ENCODE assay signal across 1 cellular context in the genomic region with DNA sequence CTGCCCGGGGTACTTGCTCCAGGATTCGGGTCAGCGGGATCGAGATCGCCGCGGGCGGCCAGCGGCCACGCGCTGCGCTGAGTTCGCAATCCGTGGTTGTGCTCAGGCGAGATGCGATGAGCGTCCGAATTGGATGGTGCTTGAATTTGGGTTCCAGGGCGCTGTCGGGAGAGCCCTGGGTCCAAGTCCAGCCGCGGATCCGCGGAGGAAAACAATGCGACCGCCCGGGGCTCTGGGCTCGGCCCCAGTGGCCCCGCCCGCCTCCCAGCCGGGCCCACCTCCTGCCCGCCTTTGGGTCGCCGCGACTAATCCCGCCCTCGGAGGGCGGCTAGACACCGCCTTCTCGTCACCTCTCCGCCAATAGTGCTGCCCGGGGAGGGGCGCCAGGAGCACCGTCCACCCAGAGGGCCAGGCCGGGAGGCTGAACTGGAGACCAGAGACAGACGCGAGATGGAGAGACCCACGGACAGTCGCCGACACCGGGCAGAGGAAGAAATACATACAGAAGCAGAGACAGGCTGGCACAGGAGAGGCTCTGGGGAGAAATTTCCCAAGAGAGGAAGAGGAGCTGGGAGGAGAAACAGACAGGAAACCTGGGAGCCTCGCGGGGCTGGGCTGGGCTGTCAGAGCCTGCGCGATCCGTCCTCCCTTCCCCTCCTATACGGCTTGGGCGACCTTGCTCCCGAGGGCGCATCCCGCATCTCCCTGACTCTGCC.
TF ChIP-seq lines count a peak whose summit lies in the region.

A gene with protein sequence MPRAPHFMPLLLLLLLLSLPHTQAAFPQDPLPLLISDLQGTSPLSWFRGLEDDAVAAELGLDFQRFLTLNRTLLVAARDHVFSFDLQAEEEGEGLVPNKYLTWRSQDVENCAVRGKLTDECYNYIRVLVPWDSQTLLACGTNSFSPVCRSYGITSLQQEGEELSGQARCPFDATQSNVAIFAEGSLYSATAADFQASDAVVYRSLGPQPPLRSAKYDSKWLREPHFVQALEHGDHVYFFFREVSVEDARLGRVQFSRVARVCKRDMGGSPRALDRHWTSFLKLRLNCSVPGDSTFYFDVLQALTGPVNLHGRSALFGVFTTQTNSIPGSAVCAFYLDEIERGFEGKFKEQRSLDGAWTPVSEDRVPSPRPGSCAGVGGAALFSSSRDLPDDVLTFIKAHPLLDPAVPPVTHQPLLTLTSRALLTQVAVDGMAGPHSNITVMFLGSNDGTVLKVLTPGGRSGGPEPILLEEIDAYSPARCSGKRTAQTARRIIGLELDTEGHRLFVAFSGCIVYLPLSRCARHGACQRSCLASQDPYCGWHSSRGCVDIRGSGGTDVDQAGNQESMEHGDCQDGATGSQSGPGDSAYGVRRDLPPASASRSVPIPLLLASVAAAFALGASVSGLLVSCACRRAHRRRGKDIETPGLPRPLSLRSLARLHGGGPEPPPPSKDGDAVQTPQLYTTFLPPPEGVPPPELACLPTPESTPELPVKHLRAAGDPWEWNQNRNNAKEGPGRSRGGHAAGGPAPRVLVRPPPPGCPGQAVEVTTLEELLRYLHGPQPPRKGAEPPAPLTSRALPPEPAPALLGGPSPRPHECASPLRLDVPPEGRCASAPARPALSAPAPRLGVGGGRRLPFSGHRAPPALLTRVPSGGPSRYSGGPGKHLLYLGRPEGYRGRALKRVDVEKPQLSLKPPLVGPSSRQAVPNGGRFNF (minus strand): TSS at position 216 of the 716 bp plus-strand sequence. CDS start 4,010 bp downstream, outside the sequence.

TF ChIP-seq in GM12878, 131 proteins besides CTCF, POLR2A, EP300 and RAD21 (continued from another document):
- TF ChIP-seq, protein P1, sequence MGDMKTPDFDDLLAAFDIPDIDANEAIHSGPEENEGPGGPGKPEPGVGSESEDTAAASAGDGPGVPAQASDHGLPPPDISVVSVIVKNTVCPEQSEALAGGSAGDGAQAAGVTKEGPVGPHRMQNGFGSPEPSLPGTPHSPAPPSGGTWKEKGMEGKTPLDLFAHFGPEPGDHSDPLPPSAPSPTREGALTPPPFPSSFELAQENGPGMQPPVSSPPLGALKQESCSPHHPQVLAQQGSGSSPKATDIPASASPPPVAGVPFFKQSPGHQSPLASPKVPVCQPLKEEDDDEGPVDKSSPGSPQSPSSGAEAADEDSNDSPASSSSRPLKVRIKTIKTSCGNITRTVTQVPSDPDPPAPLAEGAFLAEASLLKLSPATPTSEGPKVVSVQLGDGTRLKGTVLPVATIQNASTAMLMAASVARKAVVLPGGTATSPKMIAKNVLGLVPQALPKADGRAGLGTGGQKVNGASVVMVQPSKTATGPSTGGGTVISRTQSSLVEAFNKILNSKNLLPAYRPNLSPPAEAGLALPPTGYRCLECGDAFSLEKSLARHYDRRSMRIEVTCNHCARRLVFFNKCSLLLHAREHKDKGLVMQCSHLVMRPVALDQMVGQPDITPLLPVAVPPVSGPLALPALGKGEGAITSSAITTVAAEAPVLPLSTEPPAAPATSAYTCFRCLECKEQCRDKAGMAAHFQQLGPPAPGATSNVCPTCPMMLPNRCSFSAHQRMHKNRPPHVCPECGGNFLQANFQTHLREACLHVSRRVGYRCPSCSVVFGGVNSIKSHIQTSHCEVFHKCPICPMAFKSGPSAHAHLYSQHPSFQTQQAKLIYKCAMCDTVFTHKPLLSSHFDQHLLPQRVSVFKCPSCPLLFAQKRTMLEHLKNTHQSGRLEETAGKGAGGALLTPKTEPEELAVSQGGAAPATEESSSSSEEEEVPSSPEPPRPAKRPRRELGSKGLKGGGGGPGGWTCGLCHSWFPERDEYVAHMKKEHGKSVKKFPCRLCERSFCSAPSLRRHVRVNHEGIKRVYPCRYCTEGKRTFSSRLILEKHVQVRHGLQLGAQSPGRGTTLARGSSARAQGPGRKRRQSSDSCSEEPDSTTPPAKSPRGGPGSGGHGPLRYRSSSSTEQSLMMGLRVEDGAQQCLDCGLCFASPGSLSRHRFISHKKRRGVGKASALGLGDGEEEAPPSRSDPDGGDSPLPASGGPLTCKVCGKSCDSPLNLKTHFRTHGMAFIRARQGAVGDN (IDR thresholded peaks at IDR 0.05) = no peak
- TF ChIP-seq, protein P2, sequence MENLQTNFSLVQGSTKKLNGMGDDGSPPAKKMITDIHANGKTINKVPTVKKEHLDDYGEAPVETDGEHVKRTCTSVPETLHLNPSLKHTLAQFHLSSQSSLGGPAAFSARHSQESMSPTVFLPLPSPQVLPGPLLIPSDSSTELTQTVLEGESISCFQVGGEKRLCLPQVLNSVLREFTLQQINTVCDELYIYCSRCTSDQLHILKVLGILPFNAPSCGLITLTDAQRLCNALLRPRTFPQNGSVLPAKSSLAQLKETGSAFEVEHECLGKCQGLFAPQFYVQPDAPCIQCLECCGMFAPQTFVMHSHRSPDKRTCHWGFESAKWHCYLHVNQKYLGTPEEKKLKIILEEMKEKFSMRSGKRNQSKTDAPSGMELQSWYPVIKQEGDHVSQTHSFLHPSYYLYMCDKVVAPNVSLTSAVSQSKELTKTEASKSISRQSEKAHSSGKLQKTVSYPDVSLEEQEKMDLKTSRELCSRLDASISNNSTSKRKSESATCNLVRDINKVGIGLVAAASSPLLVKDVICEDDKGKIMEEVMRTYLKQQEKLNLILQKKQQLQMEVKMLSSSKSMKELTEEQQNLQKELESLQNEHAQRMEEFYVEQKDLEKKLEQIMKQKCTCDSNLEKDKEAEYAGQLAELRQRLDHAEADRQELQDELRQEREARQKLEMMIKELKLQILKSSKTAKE (IDR thresholded peaks at IDR 0.05; ENCODE audit: low read depth, poor library complexity, severe bottlenecking) = no peak
- TF ChIP-seq, protein P3, sequence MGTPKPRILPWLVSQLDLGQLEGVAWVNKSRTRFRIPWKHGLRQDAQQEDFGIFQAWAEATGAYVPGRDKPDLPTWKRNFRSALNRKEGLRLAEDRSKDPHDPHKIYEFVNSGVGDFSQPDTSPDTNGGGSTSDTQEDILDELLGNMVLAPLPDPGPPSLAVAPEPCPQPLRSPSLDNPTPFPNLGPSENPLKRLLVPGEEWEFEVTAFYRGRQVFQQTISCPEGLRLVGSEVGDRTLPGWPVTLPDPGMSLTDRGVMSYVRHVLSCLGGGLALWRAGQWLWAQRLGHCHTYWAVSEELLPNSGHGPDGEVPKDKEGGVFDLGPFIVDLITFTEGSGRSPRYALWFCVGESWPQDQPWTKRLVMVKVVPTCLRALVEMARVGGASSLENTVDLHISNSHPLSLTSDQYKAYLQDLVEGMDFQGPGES (IDR thresholded peaks at IDR 0.05) = peak; percentile 23; the same call in 1 of the 2 replicates
- TF ChIP-seq, protein P4, sequence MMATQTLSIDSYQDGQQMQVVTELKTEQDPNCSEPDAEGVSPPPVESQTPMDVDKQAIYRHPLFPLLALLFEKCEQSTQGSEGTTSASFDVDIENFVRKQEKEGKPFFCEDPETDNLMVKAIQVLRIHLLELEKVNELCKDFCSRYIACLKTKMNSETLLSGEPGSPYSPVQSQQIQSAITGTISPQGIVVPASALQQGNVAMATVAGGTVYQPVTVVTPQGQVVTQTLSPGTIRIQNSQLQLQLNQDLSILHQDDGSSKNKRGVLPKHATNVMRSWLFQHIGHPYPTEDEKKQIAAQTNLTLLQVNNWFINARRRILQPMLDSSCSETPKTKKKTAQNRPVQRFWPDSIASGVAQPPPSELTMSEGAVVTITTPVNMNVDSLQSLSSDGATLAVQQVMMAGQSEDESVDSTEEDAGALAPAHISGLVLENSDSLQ (IDR thresholded peaks at IDR 0.05) = peak; percentile 47; the same call in 1 of the 2 replicates
- TF ChIP-seq CHD2 (IDR thresholded peaks at IDR 0.05; ENCODE audit: borderline replicate concordance, low read depth, low read length) (0 out of 2 replicates have a peak, but pooled peaks have one; percentile 35), CUX1 (IDR thresholded peaks at IDR 0.05; ENCODE audit: insufficient replicate concordance, low read depth, low read length) (no peak), HDGF (IDR thresholded peaks at IDR 0.05) (peak; percentile 80), PAX5 (IDR thresholded peaks at IDR 0.05; ENCODE audit: borderline replicate concordance, low read depth, low read length) (no peak), RELB (IDR thresholded peaks at IDR 0.05; ENCODE audit: low read depth) (0 out of 2 replicates have a peak, but pooled peaks have one; percentile 19), ZBED1 (IDR thresholded peaks at IDR 0.05; ENCODE audit: borderline replicate concordance) (no peak), GATAD2B (conservative IDR thresholded peaks at IDR 0.05; ENCODE audit: low read depth) (0 out of 2 replicates have a peak, but pooled peaks have one; percentile 14), NR2F1 (conservative IDR thresholded peaks at IDR 0.05) (no peak), DPF2 (IDR thresholded peaks at IDR 0.05) (no peak), SP1 (IDR thresholded peaks at IDR 0.05; ENCODE audit: low read depth, low read length) (peak; percentile 82)
- TF ChIP-seq, protein P5, sequence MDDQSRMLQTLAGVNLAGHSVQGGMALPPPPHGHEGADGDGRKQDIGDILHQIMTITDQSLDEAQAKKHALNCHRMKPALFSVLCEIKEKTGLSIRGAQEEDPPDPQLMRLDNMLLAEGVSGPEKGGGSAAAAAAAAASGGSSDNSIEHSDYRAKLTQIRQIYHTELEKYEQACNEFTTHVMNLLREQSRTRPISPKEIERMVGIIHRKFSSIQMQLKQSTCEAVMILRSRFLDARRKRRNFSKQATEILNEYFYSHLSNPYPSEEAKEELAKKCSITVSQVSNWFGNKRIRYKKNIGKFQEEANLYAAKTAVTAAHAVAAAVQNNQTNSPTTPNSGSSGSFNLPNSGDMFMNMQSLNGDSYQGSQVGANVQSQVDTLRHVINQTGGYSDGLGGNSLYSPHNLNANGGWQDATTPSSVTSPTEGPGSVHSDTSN (IDR thresholded peaks at IDR 0.05; ENCODE audit: insufficient replicate concordance, low read depth, low read length) = peak; percentile 2
